22 cellular contexts compared by ENCODE assay signal in the genomic region with DNA sequence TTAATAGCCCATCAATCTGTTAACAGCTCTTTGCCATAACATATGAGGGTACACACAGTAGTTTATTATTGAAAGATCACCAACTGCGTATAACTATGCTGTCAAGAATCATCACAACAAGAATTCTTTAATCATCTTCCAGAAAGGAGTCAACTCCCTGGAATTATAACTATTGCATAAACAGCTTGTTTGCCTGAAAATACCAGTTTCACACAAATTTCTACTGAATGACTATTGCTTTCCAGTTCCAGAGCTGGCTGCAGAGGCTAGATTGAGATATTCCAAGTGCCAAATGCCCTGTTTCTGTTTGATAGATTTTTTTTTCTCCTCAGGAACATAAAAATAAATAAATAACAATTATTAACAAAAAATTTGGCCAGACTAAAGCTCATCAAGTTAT.
A peak's percentile ranks its signal among the peaks of the same experiment; 100 is the strongest.
DNase-seq lines count a peak whose midpoint lies in the region; ATAC-seq and TF ChIP-seq lines count a peak whose summit lies in the region.
"Had no signal": no experiment of that assay in that cellular context is flagged by ENCODE, and none has a peak within 500 bp of the region (broad histone marks: within the 10 kb centered on the region; RNA-seq: fewer than 3 reads in every experiment).

No MANE protein-coding gene starts in this region.

- H3K4me1 ChIP-seq in osteoblast (ENCODE audit: insufficient read depth, low read length): no peaks in the 10 kb centered on the region
- H3K4me1 ChIP-seq: HAP-1, SJSA1 had no signal

- H4K20me1 ChIP-seq in osteoblast (ENCODE audit: insufficient read depth, low read length): no peaks in the 10 kb centered on the region

- H3K9me3 ChIP-seq in osteoblast (ENCODE audit: low read depth, low read length): no peaks in the 10 kb centered on the region
- H3K9me3 ChIP-seq: HAP-1, SJSA1 had no signal

- no peaks in the 10 kb centered on the region for H3K79me2 ChIP-seq in osteoblast (ENCODE audit: insufficient read depth, low read length)

- H3K36me3 ChIP-seq in osteoblast (ENCODE audit: insufficient read depth, low read length): no peaks in the 10 kb centered on the region
- H3K36me3 ChIP-seq: HAP-1, SJSA1 had no signal

- H3K27ac ChIP-seq in osteoblast (ENCODE audit: low read depth, low read length): no peak overlapping the region
- H3K27ac ChIP-seq: 22Rv1, KMS-11, SJSA1 had no signal

- no peak overlapping the region for H3K4me3 ChIP-seq in osteoblast (ENCODE audit: insufficient read depth, low read length)
- H3K4me3 ChIP-seq: GM23338, HAP-1, SJSA1 had no signal

- no peaks in the 10 kb centered on the region for H3K27me3 ChIP-seq in osteoblast (ENCODE audit: insufficient read depth, low read length)
- H3K27me3 ChIP-seq: SJSA1 had no signal

- peak; percentile 12 for DNase-seq in AG08395 (ENCODE audit: low spot score)
- DNase-seq in NCI-H226: peak; percentile 30
- peak; percentile 59 for DNase-seq in fibroblast of peridontal ligament (ENCODE audit: extremely low read depth)
- peak; percentile 19 for DNase-seq in osteoblast (ENCODE audit: insufficient read length, low spot score, missing footprints)
- no peak for DNase-seq in hippocampal formation (lab: John Stamatoyannopoulos, UW)
- DNase-seq: ACHN; AML-193; C1 segment of cervical spinal cord; CD8-positive, alpha-beta T cell; DMS153; NCI-H1105; NCI-H146; NCI-H2029; NCI-H524 treated with DMSO at 0.1 percent for 48 hours had no signal

- no peak overlapping the region for H3K4me2 ChIP-seq in osteoblast (ENCODE audit: insufficient read depth, low read length)
- H3K4me2 ChIP-seq: GM23338, KMS-11 had no signal

- TF ChIP-seq CTCF in osteoblast (IDR thresholded peaks at IDR 0.05; ENCODE audit: extremely low read depth, low read depth, low read length): no peak

- H2AFZ ChIP-seq in osteoblast (ENCODE audit: low read length): no peak overlapping the region
- H2AFZ ChIP-seq: GM23338 had no signal

- ATAC-seq in GM21526 (IDR thresholded peaks at IDR 0.05; ENCODE audit: low FRiP score, unreplicated experiment): no peak
- no peak for ATAC-seq in HG02759 (IDR thresholded peaks at IDR 0.05; ENCODE audit: unreplicated experiment)
- ATAC-seq in GM21717 (IDR thresholded peaks at IDR 0.05; ENCODE audit: unreplicated experiment): no peak
- ATAC-seq: CD8-positive, alpha-beta T cell; GM23338 had no signal

Comparison
In these comparisons a context has a peak if more than half of its experiments do, and no peak if none do; other contexts are left out.
1. DNase-seq: peak in AG08395 (single experiment), NCI-H226 (single experiment), fibroblast of peridontal ligament (single experiment) and osteoblast (single experiment); none in hippocampal formation (0 of 2).